ENCODE assay signal across 29 cellular contexts in genomic region chr6:33187809-33188208, GRCh38.
"Had no signal": no experiment of that assay in that cellular context is flagged by ENCODE, and none has a peak within 500 bp of the region (broad histone marks: within the 10 kb centered on the region; RNA-seq: fewer than 3 reads in every experiment).

No MANE protein-coding gene starts in this region.

- H3K4me1 ChIP-seq: foreskin keratinocyte had no signal

- H3K4me2 ChIP-seq: hepatocyte had no signal

- H2AFZ ChIP-seq: hepatocyte had no signal

- H3K27ac Mint-ChIP-seq: dendritic cell treated with granulocyte-macrophage colony-stimulating factor and Interleukin-4, amounts not matched to agents 40 ng/mL and 50 ng/mL, for 4 days; effector memory CD8-positive, alpha-beta T cell; endodermal cell had no signal

- ATAC-seq: effector memory CD8-positive, alpha-beta T cell; esophagus mucosa; foreskin keratinocyte; gastrocnemius medialis; gastroesophageal sphincter; heart left ventricle; heart right ventricle had no signal

- H3K36me3 ChIP-seq: colonic mucosa, esophagus muscularis mucosa, gastrocnemius medialis, gastroesophageal sphincter, heart left ventricle, heart right ventricle had no signal

- H3K4me3 Mint-ChIP-seq: dendritic cell treated with granulocyte-macrophage colony-stimulating factor and Interleukin-4, amounts not matched to agents 40 ng/mL and 50 ng/mL, for 4 days; effector memory CD8-positive, alpha-beta T cell; endodermal cell had no signal

- H3K27me3 ChIP-seq: dorsolateral prefrontal cortex, gastrocnemius medialis had no signal

- H3K27ac ChIP-seq: colonic mucosa, coronary artery, dorsolateral prefrontal cortex, epithelial cell of prostate, esophagus muscularis mucosa, foreskin keratinocyte, gastrocnemius medialis, gastroesophageal sphincter, heart left ventricle, heart right ventricle, hepatocyte had no signal

- H3K4me3 ChIP-seq: colonic mucosa, coronary artery, dorsolateral prefrontal cortex, esophagus muscularis mucosa, gastrocnemius medialis, gastroesophageal sphincter, heart left ventricle, heart right ventricle, hepatocyte had no signal

- H3K9me3 ChIP-seq: colonic mucosa, esophagus muscularis mucosa, gastrocnemius medialis, gastroesophageal sphincter, heart left ventricle had no signal

- H3K9me3 Mint-ChIP-seq: endodermal cell had no signal

- DNase-seq: colonic mucosa; cortex of kidney; dermis blood vessel endothelial cell; dorsolateral prefrontal cortex; effector CD4-positive, alpha-beta T cell; effector CD8-positive, alpha-beta T cell; effector memory CD4-positive, alpha-beta T cell; effector memory CD8-positive, alpha-beta T cell; endodermal cell; erythroblast; foreskin fibroblast; foreskin keratinocyte; foreskin melanocyte; gastrocnemius medialis; glutamatergic neuron; head of caudate nucleus; heart left ventricle; heart right ventricle had no signal

- H3K79me2 ChIP-seq: hepatocyte had no signal

- FAIRE-seq: colon, endometrium, endothelial cell of umbilical vein, frontal cortex had no signal
